ENCODE assay signal across 11 cellular contexts in genomic region chr7:16732828-16733227, GRCh38.
"Had no signal": no experiment of that assay in that cellular context is flagged by ENCODE, and none has a peak within 500 bp of the region (broad histone marks: within the 10 kb centered on the region; RNA-seq: fewer than 3 reads in every experiment).

No MANE protein-coding gene starts in this region.

- H3K27ac Mint-ChIP-seq: GM23338, H9, HFFc6 had no signal

- ATAC-seq: GM23338, HCT116 had no signal

- H2AFZ ChIP-seq: GM23248, GM23338 had no signal

- H3K9me3 Mint-ChIP-seq: GM23338, H9, HFFc6 had no signal

- H3K27ac ChIP-seq: GM23248 had no signal

- H3K36me3 ChIP-seq: HAP-1 had no signal

- H3K9me3 ChIP-seq: HAP-1 had no signal

- H3K4me3 ChIP-seq: GM23248, GM23338, HAP-1 had no signal

- H3K9ac ChIP-seq: GM23248 had no signal

- DNase-seq: GM23248, GOT3, H7, H9, HCEC 1CT, HFFc6 had no signal

- H3K4me2 ChIP-seq: GM23338 had no signal

- FAIRE-seq: H1, H54 had no signal

- H3K4me3 Mint-ChIP-seq: GM23338, H9, HFFc6 had no signal
